22 cellular contexts compared by ENCODE assay signal in the genomic region with DNA sequence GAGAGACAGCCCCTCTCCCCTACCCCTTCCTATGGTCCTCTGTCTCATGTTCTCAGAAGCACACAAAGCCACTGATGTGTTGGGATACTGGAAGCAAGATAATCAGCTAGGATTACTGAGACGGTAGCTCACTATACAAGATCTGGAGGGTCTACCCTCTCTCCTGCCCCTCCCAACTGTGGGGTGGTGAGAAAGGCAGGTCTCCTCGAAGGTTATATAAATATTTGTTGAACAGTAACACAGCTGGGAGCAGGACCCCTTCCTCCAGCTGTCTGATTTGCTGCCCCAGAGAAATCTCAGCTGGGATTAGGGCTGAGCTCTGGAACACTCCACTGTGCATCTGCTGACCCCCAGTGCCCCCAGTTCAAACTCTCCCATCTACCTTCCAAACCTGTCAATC.
"Had no signal": no experiment of that assay in that cellular context is flagged by ENCODE, and none has a peak within 500 bp of the region (broad histone marks: within the 10 kb centered on the region; RNA-seq: fewer than 3 reads in every experiment).

No MANE protein-coding gene starts in this region.

- H3K27ac ChIP-seq: adrenal gland, neutrophil, suprapubic skin, upper lobe of left lung had no signal

- H3K9me3 ChIP-seq: adrenal gland, mucosa of descending colon, neutrophil, suprapubic skin, upper lobe of left lung had no signal

- H3K36me3 ChIP-seq: adrenal gland, neutrophil, suprapubic skin, upper lobe of left lung had no signal

- H3K9me3 Mint-ChIP-seq: activated naive CD4-positive, alpha-beta T cell treated with anti-CD3 and anti-CD28 coated beads, Interleukin-2, amount 50 U/mL, for 72 hours; naive B cell had no signal

- H3K4me3 Mint-ChIP-seq: naive B cell had no signal

- H3K4me3 ChIP-seq: adrenal gland, mucosa of descending colon, suprapubic skin, upper lobe of left lung had no signal

- ATAC-seq: activated naive CD4-positive, alpha-beta T cell treated with anti-CD3 and anti-CD28 coated beads, Interleukin-2, amount 50 U/mL, for 72 hours; left lobe of liver; mucosa of descending colon had no signal

- DNase-seq: activated CD4-positive, alpha-beta T cell treated with anti-CD3 and anti-CD28 coated beads, Interleukin-2, amount 50 U/mL, for 1 hour; activated CD4-positive, CD25-positive, alpha-beta regulatory T cell treated with anti-CD3 and anti-CD28 coated beads, Interleukin-2, amount 50 U/mL, for 72 hours; activated CD8-positive, alpha-beta memory T cell treated with anti-CD3 and anti-CD28 coated beads for 24 hours; activated CD8-positive, alpha-beta memory T cell treated with anti-CD3 and anti-CD28 coated beads, Interleukin-2, amount 50 U/mL, for 48 hours; activated gamma-delta T cell treated with Interleukin-2 at 50 U/mL for 16 hours; adrenal gland; dermis blood vessel endothelial cell; foreskin fibroblast; glutamatergic neuron; mucosa of descending colon; naive B cell; stimulated activated CD4-positive, alpha-beta T cell treated with anti-CD3 and anti-CD28 coated beads, Interleukin-12 subunit alpha, Interleukin-12 subunit beta, amount 100 ng/mL, for 4 hours; stimulated activated CD4-positive, alpha-beta T cell treated with anti-CD3 and anti-CD28 coated beads, Interleukin-1b, Interleukin-23, amount 100 ng/mL, for 48 hours; stimulated activated CD8-positive, alpha-beta memory T cell treated with anti-CD3 and anti-CD28 coated beads, Interleukin-4, amount 100 ng/mL, for 48 hours; stimulated activated naive CD4-positive, alpha-beta T cell; T-helper 1 cell; T1000; upper lobe of left lung had no signal

- H3K27me3 ChIP-seq: adrenal gland, suprapubic skin had no signal

- H3K36me3 Mint-ChIP-seq: activated naive CD4-positive, alpha-beta T cell treated with anti-CD3 and anti-CD28 coated beads, Interleukin-2, amount 50 U/mL, for 72 hours; naive B cell had no signal
